Comparison of ENCODE assay signal across 8 cellular contexts in the genomic region with DNA sequence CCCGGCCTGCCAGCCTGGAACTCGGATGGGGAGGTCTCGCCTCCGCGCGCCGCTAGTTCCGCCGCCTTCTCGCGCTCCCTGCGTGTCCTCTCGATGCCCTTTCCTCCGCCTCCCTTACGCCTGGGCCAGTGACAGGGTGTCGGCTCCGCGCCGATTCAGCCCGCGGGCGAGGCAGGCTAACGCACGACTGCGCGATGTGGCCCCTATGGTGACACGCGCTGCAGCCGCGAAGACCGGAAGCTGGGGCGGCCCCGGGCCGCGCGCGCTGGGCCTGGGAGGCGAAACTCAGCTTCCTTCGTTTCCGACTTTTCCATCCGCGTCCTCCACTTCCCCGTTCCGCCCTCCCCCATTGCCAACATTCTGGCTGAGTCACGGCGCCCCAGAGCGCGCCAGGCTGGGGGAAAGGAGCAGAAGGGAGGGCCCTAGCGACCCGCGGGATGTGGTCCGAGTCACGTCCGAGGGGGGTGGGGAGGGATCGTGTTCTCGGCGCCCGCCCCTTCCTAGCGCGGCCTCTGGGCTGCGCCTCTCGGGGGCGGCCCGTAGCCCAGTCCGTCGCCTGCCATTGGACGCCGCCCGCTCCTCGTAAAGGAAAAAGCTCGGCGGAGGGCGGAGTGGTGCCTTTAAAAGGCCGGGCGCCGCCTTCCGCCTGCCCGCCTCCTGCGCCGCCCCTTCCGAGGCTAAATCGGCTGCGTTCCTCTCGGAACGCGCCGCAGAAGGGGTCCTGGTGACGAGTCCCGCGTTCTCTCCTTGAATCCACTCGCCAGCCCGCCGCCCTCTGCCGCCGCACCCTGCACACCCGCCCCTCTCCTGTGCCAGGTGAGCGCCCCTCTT. TPM values are rescaled to one million over a fixed set of nuclear protein-coding genes. Genes with fewer than 3 reads are reported as not detected.
DNase-seq lines count a peak whose midpoint lies in the region; ATAC-seq, FAIRE-seq and TF ChIP-seq lines count a peak whose summit lies in the region.

TSS of gene ALDOA (plus strand) at position 649 of the 831 bp plus-strand sequence. CDS start 1,138 bp downstream, outside the sequence.

- H3K27me3 ChIP-seq in BLaER1 treated with 17β-estradiol and CSF1 and Interleukin-3, amounts not matched to agents 10 nM and 100 nM, result no peaks in the 10 kb centered on the region
- peaks cover 0 to 2% of the 10 kb centered on the region in 2 experiments; a peak in 1 of 5 replicates for H3K27me3 ChIP-seq in HepG2 (ENCODE audit: control insufficient read depth in 1 of 2, insufficient read depth in 2 of 2, low read length in 2 of 2)

- DNase-seq in NCI-H748 treated with DMSO at 0.1 percent for 48 hours (lab: John Stamatoyannopoulos, UW) (peak; percentile 85), HepG2 (ENCODE audit: low spot score) (peak; percentile 96)
- peak; percentile 89 to 95 for DNase-seq in activated CD4-positive, alpha-beta T cell treated with anti-CD3 and anti-CD28 coated beads, Interleukin-2, amount 50 U/mL, for 24 hours (ENCODE audit: low read depth in 1 of 2, low spot score in 1 of 2)
- peak; percentile 95 for DNase-seq in stimulated activated CD4-positive, alpha-beta T cell treated with anti-CD3 and anti-CD28 coated beads, Interleukin-4, amount 100 ng/mL, for 1 hour

- peak; percentile 3 to 87 for TF ChIP-seq EP300 in HepG2 (IDR thresholded peaks at IDR 0.05; ENCODE audit: low read depth in 2 of 2, low read length in 2 of 2)
- peak; percentile 90 for TF ChIP-seq EP300 in HepG2 (CRISPR knock-in tag; IDR thresholded peaks at IDR 0.05; ENCODE audit: borderline replicate concordance)

- H3K27me3 Mint-ChIP-seq in dendritic cell treated with granulocyte-macrophage colony-stimulating factor and Interleukin-4, amounts not matched to agents 40 ng/mL and 50 ng/mL, for 4 days, result no peaks in the 10 kb centered on the region

- BruUV-seq in HepG2 (replicated peaks; lab: Mats Ljungman, UMichigan), result TSS peak; percentile 92

- peaks cover 42 to 49% (median 45%) of the 10 kb centered on the region in 11 experiments for H3K36me3 ChIP-seq in BLaER1 treated with 17β-estradiol and CSF1 and Interleukin-3, amounts not matched to agents 10 nM and 100 nM
- peaks cover 31 to 40% of the 10 kb centered on the region in 2 experiments for H3K36me3 ChIP-seq in HepG2 (replicated peaks in 1 of 2; ENCODE audit: control insufficient read depth in 1 of 2, insufficient read depth in 2 of 2, low read length in 2 of 2)

- H3K27ac Mint-ChIP-seq in dendritic cell treated with granulocyte-macrophage colony-stimulating factor and Interleukin-4, amounts not matched to agents 40 ng/mL and 50 ng/mL, for 4 days, result peak within 1 kb of the TSS; percentile 99

- in situ Hi-C loops in HepG2 (cut with HindIII; ENCODE audit: extremely low pct_ligation_motif_present, low pct_unique_long_range_greater_than_20kb), result no loop called here

- H3K4me1 ChIP-seq in BLaER1 treated with 17β-estradiol and CSF1 and Interleukin-3, amounts not matched to agents 10 nM and 100 nM, result peaks cover 51 to 68% (median 63%) of the 10 kb centered on the region in 10 experiments
- H3K4me1 ChIP-seq in HepG2 (ENCODE audit: insufficient read depth, low read length), result peaks cover 46% of the 10 kb centered on the region

- no peaks in the 10 kb centered on the region for H3K9me3 ChIP-seq in BLaER1 treated with 17β-estradiol and CSF1 and Interleukin-3, amounts not matched to agents 10 nM and 100 nM (replicated peaks in 1 of 11)
- no peaks in the 10 kb centered on the region for H3K9me3 ChIP-seq in HepG2 (ENCODE audit: low read length)

- H3K4me3 Mint-ChIP-seq in dendritic cell treated with granulocyte-macrophage colony-stimulating factor and Interleukin-4, amounts not matched to agents 40 ng/mL and 50 ng/mL, for 4 days, result peak within 1 kb of the TSS; percentile 95

- ATAC-seq in GM19351 (IDR thresholded peaks at IDR 0.05; ENCODE audit: unreplicated experiment) (peak; percentile 84), HG03521 (IDR thresholded peaks at IDR 0.05; ENCODE audit: unreplicated experiment) (peak; percentile 81), HepG2 (peak; percentile 89)

- no peaks in the 10 kb centered on the region for H3K9me3 Mint-ChIP-seq in dendritic cell treated with granulocyte-macrophage colony-stimulating factor and Interleukin-4, amounts not matched to agents 40 ng/mL and 50 ng/mL, for 4 days

- peak within 1 kb of the TSS; percentile 78 to 98 (median 94) for H3K27ac ChIP-seq in BLaER1 treated with 17β-estradiol and CSF1 and Interleukin-3, amounts not matched to agents 10 nM and 100 nM
- peak within 1 kb of the TSS; percentile 95 for H3K27ac ChIP-seq in HepG2 (ENCODE audit: extremely low read length, insufficient read depth, low read length)

- peak within 1 kb of the TSS; percentile 97 to 99 (median 99) for H3K4me2 ChIP-seq in BLaER1 treated with 17β-estradiol and CSF1 and Interleukin-3, amounts not matched to agents 10 nM and 100 nM
- peak within 1 kb of the TSS; percentile 99 for H3K4me2 ChIP-seq in HepG2 (ENCODE audit: low read depth, low read length)

- TF ChIP-seq RAD21 in HepG2 (CRISPR knock-in tag; IDR thresholded peaks at IDR 0.05), result peak; percentile 62; the same call in 1 of the 2 replicates

- peaks cover 51% of the 10 kb centered on the region for H3K4me1 Mint-ChIP-seq in dendritic cell treated with granulocyte-macrophage colony-stimulating factor and Interleukin-4, amounts not matched to agents 40 ng/mL and 50 ng/mL, for 4 days (ENCODE audit: low read depth)

- peak in 1 of 2 experiments; percentile 96; a peak in 2 of 4 replicates for TF ChIP-seq POLR2A in HepG2 (IDR thresholded peaks at IDR 0.05; ENCODE audit: insufficient read depth in 1 of 2, low read depth in 2 of 2, low read length in 2 of 2)

- peak; percentile 48 for FAIRE-seq in HepG2 (lab: Jason Lieb, UNC)

- POLR2A ChIA-PET in HepG2 (lab: Yijun Ruan, JAX), result interaction anchor here (0.7 to 9.1 kb wide), 41 partner anchors 10 to 809 kb away, joined by 3 to 120 read pairs (median 5); partner anchors contain the start of genes ASPHD1, CD2BP2, CDIPT and CORO1A

- peaks cover 68% of the 10 kb centered on the region for H3K36me3 Mint-ChIP-seq in dendritic cell treated with granulocyte-macrophage colony-stimulating factor and Interleukin-4, amounts not matched to agents 40 ng/mL and 50 ng/mL, for 4 days (ENCODE audit: low read depth)

- CTCF ChIA-PET in HepG2 (lab: Yijun Ruan, JAX; ENCODE audit: low intra/inter-chr PET ratio, low total read pairs), result interaction anchor here (1.2 kb wide), 1 partner anchor 27 kb away, joined by 3 read pairs; no protein-coding TSS in a partner anchor

- peak within 1 kb of the TSS; percentile 90 to 97 (median 93) for H3K9ac ChIP-seq in BLaER1 treated with 17β-estradiol and CSF1 and Interleukin-3, amounts not matched to agents 10 nM and 100 nM
- peak within 1 kb of the TSS; percentile 90 for H3K9ac ChIP-seq in HepG2 (ENCODE audit: insufficient read depth, low read depth, low read length)

- under 1% methylated on average over 64 of the region's 97 CpGs for WGBS in HepG2 (ENCODE audit: low lambda C conversion rate)

- peaks cover 59% of the 10 kb centered on the region for H3K79me2 ChIP-seq in HepG2 (ENCODE audit: insufficient read depth, low read length)

- intact Hi-C loops in dendritic cell treated with granulocyte-macrophage colony-stimulating factor and Interleukin-4, amounts not matched to agents 40 ng/mL and 50 ng/mL, for 4 days (cut with micrococcal nuclease), result loop anchor here (1.0 kb wide), 2 partner anchors 12 to 27 kb away; a partner anchor contains a TSS
- intact Hi-C loops in HepG2 (cut with micrococcal nuclease; ENCODE audit: unreplicated experiment), result loop anchor here (5.0 kb wide), 1 partner anchor 682 kb away; the partner anchor contains the start of gene PHKG2

- peak; percentile 19 for TF ChIP-seq CTCF in HepG2 (CRISPR knock-in tag; IDR thresholded peaks at IDR 0.05)

- H2AFZ ChIP-seq in HepG2 (ENCODE audit: low read length), result no peak within 1 kb of the TSS

- peak within 1 kb of the TSS; percentile 86 to 99 (median 98) for H3K4me3 ChIP-seq in BLaER1 treated with 17β-estradiol and CSF1 and Interleukin-3, amounts not matched to agents 10 nM and 100 nM
- peak within 1 kb of the TSS; percentile 92 to 100 (median 95) for H3K4me3 ChIP-seq in HepG2 (replicated peaks in 1 of 3; ENCODE audit: insufficient read depth in 1 of 3, low read depth in 2 of 3, low read length in 3 of 3)

- H4K20me1 ChIP-seq in BLaER1 treated with 17β-estradiol and CSF1 and Interleukin-3, amounts not matched to agents 10 nM and 100 nM, result peaks cover 46 to 47% (median 47%) of the 10 kb centered on the region in 11 experiments
- peaks cover 48% of the 10 kb centered on the region for H4K20me1 ChIP-seq in HepG2 (ENCODE audit: insufficient read depth, low read length)

RNA-seq across cellular contexts. Expression of gene ALDOA, which starts in this region (rescaled TPM):
- total RNA-seq in HepG2 (2016; rRNA removed; fragmentation: Illumina TruSeq; extraction: Trizol), result 925 and 999 TPM in 2 replicates
- 363 and 383 TPM in 2 replicates for total RNA-seq in HepG2 (2016; cell fraction: cytosol; rRNA removed; fragmentation: Illumina TruSeq; extraction: Trizol; ENCODE audit: low read depth)
- 919 and 949 TPM in 2 replicates for total RNA-seq in HepG2 (2016; cell fraction: insoluble cytoplasmic fraction; rRNA removed; fragmentation: Illumina TruSeq; extraction: Trizol)
- total RNA-seq in HepG2 (2016; cell fraction: membrane; rRNA removed; fragmentation: Illumina TruSeq; extraction: Trizol), result 400 and 482 TPM in 2 replicates
- total RNA-seq in HepG2 (2016; cell fraction: nucleus; rRNA removed; fragmentation: Illumina TruSeq; extraction: Trizol), result 406 and 421 TPM in 2 replicates
- 1,884 and 1,912 TPM in 2 replicates for polyA plus RNA-seq in HepG2 (2011; rRNA removed)
- 1,982 and 2,786 TPM in 2 replicates for polyA plus RNA-seq in HepG2 (2011; cell fraction: cytosol; rRNA removed)
- 1,265 and 1,338 TPM in 2 replicates for polyA plus RNA-seq in HepG2 (2011; cell fraction: nucleus; rRNA removed)
- 2,541 and 2,865 TPM in 2 replicates for polyA plus RNA-seq in HepG2 (2012)
- 565 and 614 TPM in 2 replicates for polyA plus RNA-seq in HepG2 (2016; cell fraction: cytosol; fragmentation: Illumina TruSeq; extraction: Trizol; ENCODE audit: low read depth)
- 1,258 and 1,452 TPM in 2 replicates for polyA plus RNA-seq in HepG2 (2016; cell fraction: insoluble cytoplasmic fraction; fragmentation: Illumina TruSeq; extraction: Trizol; ENCODE audit: low read depth)
- polyA plus RNA-seq in HepG2 (2016; cell fraction: membrane; fragmentation: Illumina TruSeq; extraction: Trizol; ENCODE audit: low read depth), result 559 and 571 TPM in 2 replicates
- 791 and 794 TPM in 2 replicates for polyA plus RNA-seq in HepG2 (2016; cell fraction: nucleus; fragmentation: Illumina TruSeq; extraction: Trizol; ENCODE audit: insufficient read depth, low read depth)
- 1,277 and 3,284 TPM in 2 replicates for polyA minus RNA-seq in HepG2 (2011; rRNA and poly(A)+ RNA removed; ENCODE audit: low replicate concordance)
- polyA minus RNA-seq in HepG2 (2011; cell fraction: cytosol; rRNA and poly(A)+ RNA removed), result 1,933 and 2,188 TPM in 2 replicates
- polyA minus RNA-seq in HepG2 (2011; cell fraction: nucleus; rRNA and poly(A)+ RNA removed), result 380 and 520 TPM in 2 replicates

Comparison
In these comparisons a context has a peak if more than half of its experiments do, and no peak if none do; other contexts are left out.
1. Peak in every context shown above with its lines: DNase-seq, ATAC-seq, H3K4me3 ChIP-seq and H3K27ac ChIP-seq.